In genomic region chr5:67350185-67350584, GRCh38 we compare ENCODE assay signal across 10 cellular contexts.
DNase-seq lines count a peak whose midpoint lies in the region; ATAC-seq, FAIRE-seq and TF ChIP-seq lines count a peak whose summit lies in the region.
"Had no signal": no experiment of that assay in that cellular context is flagged by ENCODE, and none has a peak within 500 bp of the region (broad histone marks: within the 10 kb centered on the region; RNA-seq: fewer than 3 reads in every experiment).

No MANE protein-coding gene starts in this region.

- H3K4me1 ChIP-seq in endothelial cell of umbilical vein (ENCODE audit: control insufficient read depth, extremely low read depth, insufficient read depth, low read length) (no peaks in the 10 kb centered on the region), mammary epithelial cell (ENCODE audit: insufficient read depth, low read length) (peaks cover 9% of the 10 kb centered on the region)

- no peak for ATAC-seq in HG03354 (IDR thresholded peaks at IDR 0.05; ENCODE audit: poor library complexity, severe bottlenecking, unreplicated experiment)
- ATAC-seq: activated naive CD4-positive, alpha-beta T cell treated with anti-CD3 and anti-CD28 coated beads, Interleukin-2, amount 50 U/mL, for 72 hours had no signal

- no peaks in the 10 kb centered on the region for H3K9me1 ChIP-seq in endothelial cell of umbilical vein (replicated peaks; ENCODE audit: control insufficient read depth, extremely low read depth, insufficient read depth, low read length)

- no peak overlapping the region for H3K4me2 ChIP-seq in endothelial cell of umbilical vein (ENCODE audit: insufficient read depth, low read length)
- no peak overlapping the region for H3K4me2 ChIP-seq in mammary epithelial cell (ENCODE audit: insufficient read depth, low read depth, low read length)
- H3K4me2 ChIP-seq: KMS-11 had no signal

- in situ Hi-C loops in mammary epithelial cell (cut with MboI; ENCODE audit: low sequenced_read_pairs in 2 of 2) = no loop called here

- dilution Hi-C loops in endothelial cell of umbilical vein (cut with MboI; ENCODE audit: extremely low pct_ligation_motif_present, low sequenced_read_pairs) = no loop called here
- dilution Hi-C loops in mammary epithelial cell (cut with HindIII; ENCODE audit: low sequenced_read_pairs) = no loop called here

- no peaks in the 10 kb centered on the region for H3K36me3 ChIP-seq in endothelial cell of umbilical vein (ENCODE audit: control insufficient read depth in 2 of 2, extremely low read depth in 1 of 2, insufficient read depth in 2 of 2, low read length in 2 of 2)
- no peaks in the 10 kb centered on the region for H3K36me3 ChIP-seq in mammary epithelial cell (ENCODE audit: insufficient read depth, low read length)

- POLR2A ChIA-PET in endothelial cell of umbilical vein (lab: Charles Lee) = no interaction called here

- FAIRE-seq in endothelial cell of umbilical vein (lab: Jason Lieb, UNC) = no peak

- H3K27me3 ChIP-seq in endothelial cell of umbilical vein (ENCODE audit: control insufficient read depth in 2 of 2, insufficient read depth in 2 of 2, low read length in 2 of 2) = no peaks in the 10 kb centered on the region
- H3K27me3 ChIP-seq in mammary epithelial cell (ENCODE audit: insufficient read depth, low read length) = no peaks in the 10 kb centered on the region

- DNase-seq in AG10803 (ENCODE audit: low read depth) (peak; percentile 45), DMS 273 treated with DMSO at 0.1 percent for 48 hours (lab: John Stamatoyannopoulos, UW) (peak; percentile 31), NCI-H526 treated with DMSO at 0.1 percent for 48 hours (lab: John Stamatoyannopoulos, UW) (peak; percentile 49), endothelial cell of umbilical vein (ENCODE audit: low read depth, low spot score) (peak; percentile 16), mammary epithelial cell (no peak), GF-D8 (lab: John Stamatoyannopoulos, UW) (no peak), NCI-H128 (lab: John Stamatoyannopoulos, UW; ENCODE audit: unreplicated experiment) (no peak)

- no peaks in the 10 kb centered on the region for H4K20me1 ChIP-seq in endothelial cell of umbilical vein (replicated peaks; ENCODE audit: control insufficient read depth, extremely low read depth, insufficient read depth, low read length)
- no peaks in the 10 kb centered on the region for H4K20me1 ChIP-seq in mammary epithelial cell (ENCODE audit: insufficient read depth, low read length)

- H3K4me3 ChIP-seq in AG10803 (ENCODE audit: low read length) = peak overlapping the region; percentile 21
- no peak overlapping the region for H3K4me3 ChIP-seq in endothelial cell of umbilical vein (replicated peaks in 1 of 3; ENCODE audit: insufficient read depth in 1 of 3, low read depth in 1 of 3, low read length in 3 of 3)
- no peak overlapping the region for H3K4me3 ChIP-seq in mammary epithelial cell (replicated peaks in 1 of 3; ENCODE audit: insufficient read depth in 1 of 3, low read depth in 2 of 3, low read length in 3 of 3)

- intact Hi-C loops in endothelial cell of umbilical vein (cut with micrococcal nuclease) = no loop called here
- intact Hi-C loops in mammary epithelial cell (cut with micrococcal nuclease) = no loop called here

- H3K9ac ChIP-seq in endothelial cell of umbilical vein (replicated peaks; ENCODE audit: extremely low read depth, insufficient read depth, low read length) (no peak overlapping the region), mammary epithelial cell (ENCODE audit: insufficient read depth, low read length) (no peak overlapping the region)
- H3K9ac ChIP-seq: KMS-11 had no signal

- peak; percentile 18; the same call in 1 of the 2 replicates for TF ChIP-seq CTCF in AG10803 (conservative IDR thresholded peaks at IDR 0.05; ENCODE audit: low read length)
- TF ChIP-seq CTCF in endothelial cell of umbilical vein (IDR thresholded peaks at IDR 0.05; ENCODE audit: extremely low read depth in 1 of 2, insufficient read depth in 1 of 2, low read depth in 1 of 2, low read length in 2 of 2) = no peak
- no peak for TF ChIP-seq CTCF in mammary epithelial cell (conservative IDR thresholded peaks at IDR 0.05 in 1 of 2, IDR thresholded peaks at IDR 0.05 in 1 of 2; ENCODE audit: extremely low read depth in 1 of 2, insufficient read depth in 1 of 2, low read depth in 1 of 2, low read length in 2 of 2)

- 100% methylated on average over 5 of the region's 5 CpGs for WGBS in mammary epithelial cell (ENCODE audit: low coverage, missing lambda C conversion rate)

- CTCF ChIA-PET in endothelial cell of umbilical vein (lab: Charles Lee) = no interaction called here
- CTCF ChIA-PET in mammary epithelial cell (lab: Charles Lee; ENCODE audit: low non-redundant PET) = interaction anchor here (0.5 kb wide), 1 partner anchor 12 kb away, joined by 4 read pairs; no protein-coding TSS in a partner anchor

- H2AFZ ChIP-seq in endothelial cell of umbilical vein (ENCODE audit: low read depth, low read length) (peak overlapping the region; percentile 31), mammary epithelial cell (ENCODE audit: low read depth, low read length) (no peak overlapping the region)

- H3K27ac ChIP-seq in endothelial cell of umbilical vein (ENCODE audit: insufficient read depth, low read depth, low read length) (no peak overlapping the region), mammary epithelial cell (ENCODE audit: insufficient read depth, low read depth, low read length) (no peak overlapping the region)
- H3K27ac ChIP-seq: KMS-11 had no signal

- no peaks in the 10 kb centered on the region for H3K9me3 ChIP-seq in endothelial cell of umbilical vein (replicated peaks; ENCODE audit: control insufficient read depth, insufficient read depth, low read length)
- H3K9me3 ChIP-seq in mammary epithelial cell (replicated peaks; ENCODE audit: insufficient read depth, low read length) = no peaks in the 10 kb centered on the region

- TF ChIP-seq POLR2A in endothelial cell of umbilical vein (IDR thresholded peaks at IDR 0.05; ENCODE audit: low read depth, low read length) = no peak

- BruUV-seq in endothelial cell of umbilical vein (replicated peaks; lab: Mats Ljungman, UMichigan) (no TSS peak), mammary epithelial cell (replicated peaks; lab: Mats Ljungman, UMichigan) (no TSS peak)

- no peaks in the 10 kb centered on the region for H3K79me2 ChIP-seq in endothelial cell of umbilical vein (ENCODE audit: control insufficient read depth, insufficient read depth, low read length)
- no peaks in the 10 kb centered on the region for H3K79me2 ChIP-seq in mammary epithelial cell (ENCODE audit: insufficient read depth, low read length)

TF ChIP-seq in endothelial cell of umbilical vein, 7 proteins besides CTCF, POLR2A, EP300 and RAD21:
- TF ChIP-seq POLR2AphosphoS5 (IDR thresholded peaks at IDR 0.05; ENCODE audit: insufficient read depth, low read depth, low read length) (no peak), MAX (IDR thresholded peaks at IDR 0.05; ENCODE audit: insufficient read depth, insufficient read length) (no peak), FOS (IDR thresholded peaks at IDR 0.05; ENCODE audit: borderline replicate concordance, insufficient read depth, low read length) (no peak), JUN (IDR thresholded peaks at IDR 0.05; ENCODE audit: borderline replicate concordance, insufficient read depth, insufficient read length, low read depth) (no peak)

Comparison
In these comparisons a context has a peak if more than half of its experiments do, and no peak if none do; other contexts are left out.
1. DNase-seq: peak in AG10803 (single experiment), DMS 273 treated with DMSO at 0.1 percent for 48 hours (single experiment), NCI-H526 treated with DMSO at 0.1 percent for 48 hours (single experiment) and endothelial cell of umbilical vein (single experiment); none in mammary epithelial cell (single experiment), GF-D8 (single experiment) and NCI-H128 (single experiment).